In the genomic region with DNA sequence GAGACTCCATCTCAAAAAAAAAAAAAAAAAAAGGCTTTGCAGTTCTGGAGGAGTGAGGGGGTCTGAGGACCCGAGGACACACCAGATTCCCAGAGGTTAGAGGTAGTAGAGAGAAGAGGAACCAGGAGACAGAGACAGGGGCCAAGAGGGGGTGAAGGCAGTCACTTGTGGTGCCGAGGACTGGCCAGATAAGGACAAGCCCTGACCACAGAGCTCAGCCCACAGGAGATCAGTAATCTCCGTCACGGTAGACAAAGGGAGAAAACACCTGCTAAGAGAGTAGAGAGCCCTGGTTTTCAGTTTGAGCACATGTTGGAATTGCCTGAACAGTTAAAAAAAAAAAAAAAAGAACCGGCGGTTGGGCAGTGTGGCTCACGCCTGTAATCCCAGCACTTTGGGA, we compare ENCODE assay signal across 1 cellular context.
TF ChIP-seq lines count a peak whose summit lies in the region.

No MANE protein-coding gene starts in this region.

TF ChIP-seq in WTC11, 78 proteins besides CTCF, POLR2A, EP300 and RAD21:
- TF ChIP-seq, protein P1, sequence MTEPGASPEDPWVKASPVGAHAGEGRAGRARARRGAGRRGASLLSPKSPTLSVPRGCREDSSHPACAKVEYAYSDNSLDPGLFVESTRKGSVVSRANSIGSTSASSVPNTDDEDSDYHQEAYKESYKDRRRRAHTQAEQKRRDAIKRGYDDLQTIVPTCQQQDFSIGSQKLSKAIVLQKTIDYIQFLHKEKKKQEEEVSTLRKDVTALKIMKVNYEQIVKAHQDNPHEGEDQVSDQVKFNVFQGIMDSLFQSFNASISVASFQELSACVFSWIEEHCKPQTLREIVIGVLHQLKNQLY (CRISPR knock-in tag; IDR thresholded peaks at IDR 0.05) = no peak
- TF ChIP-seq, protein P2, sequence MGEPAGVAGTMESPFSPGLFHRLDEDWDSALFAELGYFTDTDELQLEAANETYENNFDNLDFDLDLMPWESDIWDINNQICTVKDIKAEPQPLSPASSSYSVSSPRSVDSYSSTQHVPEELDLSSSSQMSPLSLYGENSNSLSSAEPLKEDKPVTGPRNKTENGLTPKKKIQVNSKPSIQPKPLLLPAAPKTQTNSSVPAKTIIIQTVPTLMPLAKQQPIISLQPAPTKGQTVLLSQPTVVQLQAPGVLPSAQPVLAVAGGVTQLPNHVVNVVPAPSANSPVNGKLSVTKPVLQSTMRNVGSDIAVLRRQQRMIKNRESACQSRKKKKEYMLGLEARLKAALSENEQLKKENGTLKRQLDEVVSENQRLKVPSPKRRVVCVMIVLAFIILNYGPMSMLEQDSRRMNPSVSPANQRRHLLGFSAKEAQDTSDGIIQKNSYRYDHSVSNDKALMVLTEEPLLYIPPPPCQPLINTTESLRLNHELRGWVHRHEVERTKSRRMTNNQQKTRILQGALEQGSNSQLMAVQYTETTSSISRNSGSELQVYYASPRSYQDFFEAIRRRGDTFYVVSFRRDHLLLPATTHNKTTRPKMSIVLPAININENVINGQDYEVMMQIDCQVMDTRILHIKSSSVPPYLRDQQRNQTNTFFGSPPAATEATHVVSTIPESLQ (CRISPR knock-in tag; IDR thresholded peaks at IDR 0.05) = no peak
- TF ChIP-seq, protein P3, sequence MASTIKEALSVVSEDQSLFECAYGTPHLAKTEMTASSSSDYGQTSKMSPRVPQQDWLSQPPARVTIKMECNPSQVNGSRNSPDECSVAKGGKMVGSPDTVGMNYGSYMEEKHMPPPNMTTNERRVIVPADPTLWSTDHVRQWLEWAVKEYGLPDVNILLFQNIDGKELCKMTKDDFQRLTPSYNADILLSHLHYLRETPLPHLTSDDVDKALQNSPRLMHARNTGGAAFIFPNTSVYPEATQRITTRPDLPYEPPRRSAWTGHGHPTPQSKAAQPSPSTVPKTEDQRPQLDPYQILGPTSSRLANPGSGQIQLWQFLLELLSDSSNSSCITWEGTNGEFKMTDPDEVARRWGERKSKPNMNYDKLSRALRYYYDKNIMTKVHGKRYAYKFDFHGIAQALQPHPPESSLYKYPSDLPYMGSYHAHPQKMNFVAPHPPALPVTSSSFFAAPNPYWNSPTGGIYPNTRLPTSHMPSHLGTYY (CRISPR knock-in tag; IDR thresholded peaks at IDR 0.05) = no peak
- TF ChIP-seq NR1H2 (CRISPR knock-in tag; IDR thresholded peaks at IDR 0.05) = no peak
- TF ChIP-seq MXD4 (CRISPR knock-in tag; IDR thresholded peaks at IDR 0.05; ENCODE audit: borderline replicate concordance) = no peak
- no peak for TF ChIP-seq ELF4 (CRISPR knock-in tag; IDR thresholded peaks at IDR 0.05; ENCODE audit: low read depth)
- TF ChIP-seq ZNF263 (CRISPR knock-in tag; IDR thresholded peaks at IDR 0.05; ENCODE audit: low read depth) = no peak
- no peak for TF ChIP-seq JAZF1 (CRISPR knock-in tag; IDR thresholded peaks at IDR 0.05)
- TF ChIP-seq JUN (CRISPR knock-in tag; IDR thresholded peaks at IDR 0.05) = no peak
- TF ChIP-seq ZNF138 (CRISPR knock-in tag; conservative IDR thresholded peaks at IDR 0.05) = no peak
- TF ChIP-seq TCF7 (CRISPR knock-in tag; IDR thresholded peaks at IDR 0.05; ENCODE audit: low read depth) = no peak
- TF ChIP-seq NFE2L1 (CRISPR knock-in tag; IDR thresholded peaks at IDR 0.05) = no peak
- TF ChIP-seq, protein P4, sequence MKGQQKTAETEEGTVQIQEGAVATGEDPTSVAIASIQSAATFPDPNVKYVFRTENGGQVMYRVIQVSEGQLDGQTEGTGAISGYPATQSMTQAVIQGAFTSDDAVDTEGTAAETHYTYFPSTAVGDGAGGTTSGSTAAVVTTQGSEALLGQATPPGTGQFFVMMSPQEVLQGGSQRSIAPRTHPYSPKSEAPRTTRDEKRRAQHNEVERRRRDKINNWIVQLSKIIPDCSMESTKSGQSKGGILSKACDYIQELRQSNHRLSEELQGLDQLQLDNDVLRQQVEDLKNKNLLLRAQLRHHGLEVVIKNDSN (CRISPR knock-in tag; IDR thresholded peaks at IDR 0.05) = no peak
- TF ChIP-seq ZBTB21 (CRISPR knock-in tag; IDR thresholded peaks at IDR 0.05; ENCODE audit: borderline replicate concordance) = no peak
